1 cellular context compared by ENCODE assay signal in genomic region chr12:6769003-6769389, GRCh38.
TF ChIP-seq lines count a peak whose summit lies in the region.

No MANE protein-coding gene starts in this region.

TF ChIP-seq in GM12878, 131 proteins besides CTCF, POLR2A, EP300 and RAD21:
- TF ChIP-seq YBX1 (IDR thresholded peaks at IDR 0.05), result no peak
- TF ChIP-seq KLF5 (IDR thresholded peaks at IDR 0.05; ENCODE audit: partially characterized antibody), result no peak
- no peak for TF ChIP-seq CUX1 (IDR thresholded peaks at IDR 0.05; ENCODE audit: insufficient replicate concordance, low read depth, low read length)
- no peak for TF ChIP-seq ZNF592 (IDR thresholded peaks at IDR 0.05)
- no peak for TF ChIP-seq BACH1 (IDR thresholded peaks at IDR 0.05; ENCODE audit: borderline replicate concordance)
- TF ChIP-seq SPI1 (IDR thresholded peaks at IDR 0.05; ENCODE audit: borderline replicate concordance, insufficient read depth, low read depth, low read length), result no peak
- TF ChIP-seq DPF2 (IDR thresholded peaks at IDR 0.05), result no peak
- no peak for TF ChIP-seq KAT2A (conservative IDR thresholded peaks at IDR 0.05; ENCODE audit: control insufficient read depth, low read depth, low read length)
- TF ChIP-seq RELB (IDR thresholded peaks at IDR 0.05; ENCODE audit: low read depth), result no peak
- TF ChIP-seq IRF4 (IDR thresholded peaks at IDR 0.05; ENCODE audit: low read depth, low read length), result no peak
- no peak for TF ChIP-seq TCF12 (IDR thresholded peaks at IDR 0.05; ENCODE audit: low read depth, low read length)
